In genomic region chr2:27014771-27015433, GRCh38 we compare ENCODE assay signal across 21 cellular contexts. TPM values are rescaled to one million over a fixed set of nuclear protein-coding genes. Genes with fewer than 3 reads are reported as not detected.
A peak's percentile ranks its signal among the peaks of the same experiment; 100 is the strongest.
DNase-seq lines count a peak whose midpoint lies in the region; ATAC-seq and TF ChIP-seq lines count a peak whose summit lies in the region.
"Had no signal": no experiment of that assay in that cellular context is flagged by ENCODE, and none has a peak within 500 bp of the region (broad histone marks: within the 10 kb centered on the region; RNA-seq: fewer than 3 reads in every experiment).

No MANE protein-coding gene starts in this region.

- H4K8ac ChIP-seq in IMR-90 (ENCODE audit: low read depth in 2 of 2, low read length in 2 of 2) = peak overlapping the region in 1 of 2 experiments; percentile 57; a peak in 1 of 4 replicates

- no peak overlapping the region for H3K4me3 ChIP-seq in IMR-90 (ENCODE audit: insufficient read depth, low read depth, low read length)
- no peak overlapping the region for H3K4me3 ChIP-seq in liver (ENCODE audit: low read depth in 1 of 3, low read length in 3 of 3)
- H3K4me3 ChIP-seq in gastrocnemius medialis = peak overlapping the region in 1 of 4 donors; percentile 13
- H3K4me3 ChIP-seq: esophagus muscularis mucosa, lower lobe of right lung, spleen had no signal

- peak overlapping the region; percentile 77; the same call in 2 of the 3 replicates for H2BK15ac ChIP-seq in IMR-90 (ENCODE audit: low read depth, low read length)

- H3K27me3 ChIP-seq in IMR-90 (ENCODE audit: control insufficient read depth, insufficient read depth, low read length) = no peaks in the 10 kb centered on the region
- H3K27me3 ChIP-seq in liver (ENCODE audit: control insufficient read depth in 4 of 4, insufficient read depth in 4 of 4, low read length in 3 of 4) = no peaks in the 10 kb centered on the region
- no peaks in the 10 kb centered on the region for H3K27me3 ChIP-seq in gastrocnemius medialis
- H3K27me3 ChIP-seq: esophagus muscularis mucosa, spleen had no signal

- DNase-seq in DMS 273 (lab: John Stamatoyannopoulos, UW; ENCODE audit: unreplicated experiment) (peak; percentile 75), DMS 273 treated with DMSO at 0.1 percent for 48 hours (lab: John Stamatoyannopoulos, UW) (no peak), IMR-90 (no peak), gastrocnemius medialis (no peak), islet precursor cell (no peak), SKM-1 (lab: John Stamatoyannopoulos, UW; ENCODE audit: unreplicated experiment) (no peak)
- DNase-seq: effector memory CD8-positive, alpha-beta T cell; glutamatergic neuron; lower lobe of right lung; naive thymus-derived CD8-positive, alpha-beta T cell; NCI-H2107; NCI-H510A; RPMI8226; spleen; stimulated activated CD4-positive, alpha-beta T cell treated with anti-CD3 and anti-CD28 coated beads, Interleukin-4, amount 100 ng/mL, for 4 hours; stimulated activated naive CD8-positive, alpha-beta T cell treated with anti-CD3 and anti-CD28 coated beads, Interleukin-15, amount 100 ng/mL, for 72 hours had no signal

- CTCF ChIA-PET in IMR-90 (lab: Yijun Ruan, JAX) = interaction anchor here (4.7 kb wide), 1 partner anchor 53 kb away, joined by 37 read pairs; no protein-coding TSS in a partner anchor

- H3K9me3 ChIP-seq in IMR-90 (ENCODE audit: control insufficient read depth, insufficient read depth, low read length) = no peaks in the 10 kb centered on the region
- no peaks in the 10 kb centered on the region for H3K9me3 ChIP-seq in liver (ENCODE audit: control insufficient read depth in 4 of 4, low read length in 3 of 4)
- no peaks in the 10 kb centered on the region for H3K9me3 ChIP-seq in gastrocnemius medialis
- H3K9me3 ChIP-seq: esophagus muscularis mucosa, lower lobe of right lung, spleen had no signal

- H3K4me1 ChIP-seq in IMR-90 (ENCODE audit: control insufficient read depth, insufficient read depth, low read length) (peaks cover 12% of the 10 kb centered on the region), liver (ENCODE audit: control insufficient read depth in 4 of 4, insufficient read depth in 4 of 4, low read length in 3 of 4) (peaks cover 26 to 55% (median 42%) of the 10 kb centered on the region in 4 donors), gastrocnemius medialis (peaks cover 70 to 95% of the 10 kb centered on the region in 2 donors)

- H2AK9ac ChIP-seq in IMR-90 (replicated peaks; ENCODE audit: low read depth, low read length, poor library complexity) = no peak overlapping the region

- H4K20me1 ChIP-seq in IMR-90 (ENCODE audit: insufficient read depth, low read length) = peaks cover 4% of the 10 kb centered on the region

- peak overlapping the region; percentile 83 for H3K4ac ChIP-seq in IMR-90 (ENCODE audit: low read depth, low read length)

- H2BK20ac ChIP-seq in IMR-90 (ENCODE audit: low read depth, low read length) = peak overlapping the region; percentile 95

- peak overlapping the region; percentile 65 for H2AK5ac ChIP-seq in IMR-90 (ENCODE audit: low read depth, low read length)

- TF ChIP-seq CTCF in IMR-90 (conservative IDR thresholded peaks at IDR 0.05; ENCODE audit: low read depth, low read length) (no peak), liver (IDR thresholded peaks at IDR 0.05; ENCODE audit: low read depth, low read length, missing input control) (no peak), gastrocnemius medialis (IDR thresholded peaks at IDR 0.05 in 4 of 5, conservative IDR thresholded peaks at IDR 0.05 in 1 of 5) (no peak)

- no TSS peak for BruUV-seq in IMR-90 (replicated peaks; lab: Mats Ljungman, UMichigan)

- no peak overlapping the region for H3K56ac ChIP-seq in IMR-90 (ENCODE audit: extremely low read depth, insufficient read depth, low read length)

- H3K18ac ChIP-seq in IMR-90 (ENCODE audit: low read depth, low read length) = peak overlapping the region; percentile 28; the same call in 1 of the 2 replicates

- in situ Hi-C loops in IMR-90 (cut with MboI; ENCODE audit: low sequenced_read_pairs) (loop anchor here (5.0 kb wide), 2 partner anchors 53 to 173 kb away; no protein-coding TSS in a partner anchor), gastrocnemius medialis (cut with MboI; ENCODE audit: low sequenced_read_pairs in 4 of 4) (loop anchor here (5.0 kb wide), 2 partner anchors 48 to 53 kb away; no protein-coding TSS in a partner anchor)

- H3K9ac ChIP-seq in IMR-90 (ENCODE audit: low read depth, low read length) (no peak overlapping the region), liver (ENCODE audit: low read depth in 1 of 2, low read length in 2 of 2) (no peak overlapping the region)

- H3K27ac ChIP-seq in IMR-90 (ENCODE audit: insufficient read depth, low read length) = no peak overlapping the region
- H3K27ac ChIP-seq in liver (ENCODE audit: low read depth in 1 of 2, low read length in 2 of 2) = peak overlapping the region; percentile 53 to 63
- peak overlapping the region; percentile 65 to 81 (median 70) for H3K27ac ChIP-seq in gastrocnemius medialis
- H3K27ac ChIP-seq: 22Rv1, lower lobe of right lung had no signal

- H2BK120ac ChIP-seq in IMR-90 (ENCODE audit: low read depth, low read length) = peak overlapping the region; percentile 92

- intact Hi-C loops in IMR-90 (cut with micrococcal nuclease) (loop anchor here (5.0 kb wide), 1 partner anchor 408 kb away; no protein-coding TSS in a partner anchor), gastrocnemius medialis (cut with DNase I; ENCODE audit: low total_unique reads) (loop anchor here (2.0 kb wide), 1 partner anchor 44 kb away; the partner anchor contains the start of gene MAPRE3)

- peaks cover 15% of the 10 kb centered on the region for H3K9me1 ChIP-seq in IMR-90 (ENCODE audit: insufficient read depth, low read length)

- dilution Hi-C loops in IMR-90 (cut with HindIII; ENCODE audit: low sequenced_read_pairs, unreplicated experiment) = no loop called here

- H3K14ac ChIP-seq in IMR-90 (replicated peaks; ENCODE audit: low read depth, low read length) = peak overlapping the region; percentile 18

- peak overlapping the region; percentile 87 for H4K91ac ChIP-seq in IMR-90 (ENCODE audit: insufficient read depth, low read depth, low read length)

- 89% methylated on average over 3 of the region's 8 CpGs; no CpG with 5 or more reads in 1 of the 2 experiments for WGBS in IMR-90 (ENCODE audit: extremely low coverage in 2 of 2, insufficient read length in 1 of 2), 2 experiments
- WGBS in liver = 71% methylated on average over 8 of the region's 8 CpGs

- POLR2A ChIA-PET in IMR-90 (lab: Charles Lee; ENCODE audit: unreplicated experiment) = no interaction called here

- no peak for TF ChIP-seq POLR2A in IMR-90 (IDR thresholded peaks at IDR 0.05; ENCODE audit: low read depth, low read length)
- no peak for TF ChIP-seq POLR2A in gastrocnemius medialis (IDR thresholded peaks at IDR 0.05)

- H3K36me3 ChIP-seq in IMR-90 (ENCODE audit: control insufficient read depth, insufficient read depth, low read length) (no peaks in the 10 kb centered on the region), liver (ENCODE audit: control insufficient read depth in 4 of 4, insufficient read depth in 3 of 4, low read depth in 1 of 4, low read length in 3 of 4) (no peaks in the 10 kb centered on the region), gastrocnemius medialis (no peaks in the 10 kb centered on the region)
- H3K36me3 ChIP-seq: esophagus muscularis mucosa, lower lobe of right lung, spleen had no signal

- TF ChIP-seq RAD21 in IMR-90 (IDR thresholded peaks at IDR 0.05; ENCODE audit: low read length) = no peak
- no peak for TF ChIP-seq RAD21 in liver (IDR thresholded peaks at IDR 0.05)

- ATAC-seq in IMR-90 (ENCODE audit: low read depth) (no peak), gastrocnemius medialis (peak; percentile 29 to 46), HG03571 (IDR thresholded peaks at IDR 0.05; ENCODE audit: unreplicated experiment) (no peak)
- ATAC-seq: activated naive CD4-positive, alpha-beta T cell treated with anti-CD3 and anti-CD28 coated beads, Interleukin-2, amount 50 U/mL, for 72 hours; effector memory CD8-positive, alpha-beta T cell; naive thymus-derived CD8-positive, alpha-beta T cell; stimulated activated naive CD8-positive, alpha-beta T cell treated with anti-CD3 and anti-CD28 coated beads, Interleukin-15, amount 100 ng/mL, for 72 hours had no signal

- H4K5ac ChIP-seq in IMR-90 (ENCODE audit: low read depth, low read length) = no peak overlapping the region

- peaks cover 2 to 12% of the 10 kb centered on the region in 2 experiments; a peak in 1 of 4 replicates for H3K79me1 ChIP-seq in IMR-90 (ENCODE audit: low read depth in 1 of 2, low read length in 2 of 2)

- no peak overlapping the region for H3K23ac ChIP-seq in IMR-90 (ENCODE audit: low read depth, low read length)

- no peak overlapping the region for H3K4me2 ChIP-seq in IMR-90 (ENCODE audit: low read depth, low read length)

- H2BK5ac ChIP-seq in IMR-90 (ENCODE audit: low read depth, low read length, poor library complexity, severe bottlenecking) = no peak overlapping the region

- H2AFZ ChIP-seq in IMR-90 (replicated peaks; ENCODE audit: low read length, poor library complexity) = no peak overlapping the region

TF ChIP-seq in liver, 16 proteins besides CTCF, POLR2A, EP300 and RAD21 (continues in another document):
- TF ChIP-seq HNF4A (conservative IDR thresholded peaks at IDR 0.05) = no peak

RNA-seq across cellular contexts. Expression of gene TMEM214, which starts 17.9 kb away (rescaled TPM):
- total RNA-seq in IMR-90 (2012; rRNA removed) (31.7 and 32.1 TPM in 2 replicates), liver (10 to 100 TPM; 17.1 to 48.4 TPM), gastrocnemius medialis (10 to 100 TPM; 20.0 to 37.7 (median 24.9) TPM)
- polyA plus RNA-seq in IMR-90 (2012; rRNA removed) (121 and 132 TPM in 2 replicates), liver (10 to 100 TPM; 28.3 to 53.4 TPM)
- 47.0 and 97.1 TPM in 2 replicates for polyA plus RNA-seq in IMR-90 (2012; cell fraction: cytosol; rRNA removed)
- 273 and 440 TPM in 2 replicates for polyA plus RNA-seq in IMR-90 (2012; cell fraction: nucleus; rRNA removed; ENCODE audit: low replicate concordance)

RNA-seq across cellular contexts. Expression of gene AGBL5, which starts 36.6 kb away (rescaled TPM):
- total RNA-seq in IMR-90 (2012; rRNA removed) (22.8 and 26.2 TPM in 2 replicates), liver (1 to 10 TPM; 4.7 to 9.0 TPM), gastrocnemius medialis (1 to 10 TPM; 4.9 to 6.2 (median 5.7) TPM)
- polyA plus RNA-seq in IMR-90 (2012; rRNA removed) (19.0 and 21.1 TPM in 2 replicates), liver (1 to 10 TPM; 3.2 to 5.0 TPM)
- polyA plus RNA-seq in IMR-90 (2012; cell fraction: cytosol; rRNA removed) = 18.5 and 25.0 TPM in 2 replicates
- 12.2 and 14.9 TPM in 2 replicates for polyA plus RNA-seq in IMR-90 (2012; cell fraction: nucleus; rRNA removed; ENCODE audit: low replicate concordance)

RNA-seq across cellular contexts. Expression of gene MAPRE3, which starts 44.5 kb away (rescaled TPM):
- 1.8 and 2.5 TPM in 2 replicates for total RNA-seq in IMR-90 (2012; rRNA removed)
- 17.3 and 20.3 TPM in 2 replicates for polyA plus RNA-seq in IMR-90 (2012; rRNA removed)
- 12.4 and 18.6 TPM in 2 replicates for polyA plus RNA-seq in IMR-90 (2012; cell fraction: cytosol; rRNA removed)
- 75.6 and 82.1 TPM in 2 replicates for polyA plus RNA-seq in IMR-90 (2012; cell fraction: nucleus; rRNA removed; ENCODE audit: low replicate concordance)
- total RNA-seq in liver = 1 to 10 TPM; 1.0 to 8.1 TPM
- polyA plus RNA-seq in liver = 10 to 100 TPM; 11.5 to 15.8 TPM
- total RNA-seq in gastrocnemius medialis = 10 to 100 TPM; 41.9 to 66.5 (median 53.9) TPM

RNA-seq across cellular contexts. Expression of gene OST4, which starts 56.6 kb away (rescaled TPM):
- total RNA-seq in IMR-90 (2012; rRNA removed) = 196 and 386 TPM in 2 replicates
- 806 and 1,337 TPM in 2 replicates for polyA plus RNA-seq in IMR-90 (2012; rRNA removed)
- polyA plus RNA-seq in IMR-90 (2012; cell fraction: cytosol; rRNA removed) = 677 and 1,004 TPM in 2 replicates
- polyA plus RNA-seq in IMR-90 (2012; cell fraction: nucleus; rRNA removed; ENCODE audit: low replicate concordance) = 119 and 187 TPM in 2 replicates
- total RNA-seq in liver = 100 to 1,000 TPM in 1 of 2 donors, 10 to 100 TPM in 1; 94.8 to 186 TPM
- 100 to 1,000 TPM; 227 to 377 TPM for polyA plus RNA-seq in liver
- 100 to 1,000 TPM; 191 to 283 (median 251) TPM for total RNA-seq in gastrocnemius medialis

Comparison
In these comparisons a context has a peak if more than half of its experiments do, and no peak if none do; other contexts are left out.
1. ATAC-seq: peak in gastrocnemius medialis (2 of 2); none in IMR-90 (single experiment) and HG03571 (single experiment).
2. RNA of gene MAPRE3, which starts 44.5 kb away (total RNA-seq): 41.9 to 66.5 TPM in gastrocnemius medialis; 1.0 to 8.1 TPM in liver and 1.8 to 2.5 TPM in IMR-90; every median in the first group is over 4 times any median in the second.